ENCODE assay signal across 1 cellular context in the genomic region with DNA sequence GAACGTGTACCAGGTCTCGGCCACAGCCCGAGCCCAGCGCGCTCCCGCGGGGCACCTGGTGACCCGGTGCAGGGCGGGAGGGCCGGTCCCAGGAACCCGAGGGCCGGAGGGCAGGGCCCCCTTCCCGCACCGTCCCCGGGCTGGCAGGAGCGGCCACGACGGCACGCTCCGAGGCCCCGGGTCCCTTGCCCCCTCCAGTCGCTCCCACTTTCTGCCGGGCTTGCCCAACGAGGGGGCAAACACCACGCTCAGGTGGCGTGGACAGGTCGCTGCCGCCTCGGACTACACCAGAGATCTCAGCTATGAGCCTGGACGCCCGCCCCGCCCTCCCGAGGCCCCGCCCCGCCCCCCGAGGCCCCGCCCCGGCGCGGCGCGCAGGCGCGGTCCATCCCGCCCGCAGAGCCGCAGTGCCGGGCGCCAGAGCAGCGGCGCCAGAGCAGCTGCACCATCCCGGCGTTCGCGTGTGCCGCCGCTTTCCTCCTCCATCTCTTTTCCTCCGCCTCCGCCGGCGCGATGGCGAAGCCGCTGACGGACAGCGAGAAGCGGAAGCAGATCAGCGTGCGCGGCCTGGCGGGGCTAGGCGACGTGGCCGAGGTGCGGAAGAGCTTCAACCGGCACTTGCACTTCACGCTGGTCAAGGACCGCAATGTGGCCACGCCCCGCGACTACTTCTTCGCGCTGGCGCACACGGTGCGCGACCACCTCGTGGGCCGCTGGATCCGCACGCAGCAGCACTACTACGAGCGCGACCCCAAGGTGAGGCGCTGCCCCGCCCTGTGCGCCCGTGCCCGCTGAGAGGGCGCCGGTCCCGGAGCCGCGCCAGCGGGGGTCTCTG.
TF ChIP-seq lines count a peak whose summit lies in the region.

A gene (plus strand): TSS at position 420 of the 835 bp plus-strand sequence. CDS start 94 bp downstream, at position 514.

TF ChIP-seq in HepG2, 621 proteins besides CTCF, POLR2A, EP300 and RAD21 (continued from another document and continues in another):
- TF ChIP-seq, protein P1, sequence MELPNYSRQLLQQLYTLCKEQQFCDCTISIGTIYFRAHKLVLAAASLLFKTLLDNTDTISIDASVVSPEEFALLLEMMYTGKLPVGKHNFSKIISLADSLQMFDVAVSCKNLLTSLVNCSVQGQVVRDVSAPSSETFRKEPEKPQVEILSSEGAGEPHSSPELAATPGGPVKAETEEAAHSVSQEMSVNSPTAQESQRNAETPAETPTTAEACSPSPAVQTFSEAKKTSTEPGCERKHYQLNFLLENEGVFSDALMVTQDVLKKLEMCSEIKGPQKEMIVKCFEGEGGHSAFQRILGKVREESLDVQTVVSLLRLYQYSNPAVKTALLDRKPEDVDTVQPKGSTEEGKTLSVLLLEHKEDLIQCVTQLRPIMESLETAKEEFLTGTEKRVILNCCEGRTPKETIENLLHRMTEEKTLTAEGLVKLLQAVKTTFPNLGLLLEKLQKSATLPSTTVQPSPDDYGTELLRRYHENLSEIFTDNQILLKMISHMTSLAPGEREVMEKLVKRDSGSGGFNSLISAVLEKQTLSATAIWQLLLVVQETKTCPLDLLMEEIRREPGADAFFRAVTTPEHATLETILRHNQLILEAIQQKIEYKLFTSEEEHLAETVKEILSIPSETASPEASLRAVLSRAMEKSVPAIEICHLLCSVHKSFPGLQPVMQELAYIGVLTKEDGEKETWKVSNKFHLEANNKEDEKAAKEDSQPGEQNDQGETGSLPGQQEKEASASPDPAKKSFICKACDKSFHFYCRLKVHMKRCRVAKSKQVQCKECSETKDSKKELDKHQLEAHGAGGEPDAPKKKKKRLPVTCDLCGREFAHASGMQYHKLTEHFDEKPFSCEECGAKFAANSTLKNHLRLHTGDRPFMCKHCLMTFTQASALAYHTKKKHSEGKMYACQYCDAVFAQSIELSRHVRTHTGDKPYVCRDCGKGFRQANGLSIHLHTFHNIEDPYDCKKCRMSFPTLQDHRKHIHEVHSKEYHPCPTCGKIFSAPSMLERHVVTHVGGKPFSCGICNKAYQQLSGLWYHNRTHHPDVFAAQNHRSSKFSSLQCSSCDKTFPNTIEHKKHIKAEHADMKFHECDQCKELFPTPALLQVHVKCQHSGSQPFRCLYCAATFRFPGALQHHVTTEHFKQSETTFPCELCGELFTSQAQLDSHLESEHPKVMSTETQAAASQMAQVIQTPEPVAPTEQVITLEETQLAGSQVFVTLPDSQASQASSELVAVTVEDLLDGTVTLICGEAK (IDR thresholded peaks at IDR 0.05): no peak
- TF ChIP-seq, protein P1 (CRISPR knock-in tag; IDR thresholded peaks at IDR 0.05): peak; percentile 82
- TF ChIP-seq MXI1 (IDR thresholded peaks at IDR 0.05; ENCODE audit: borderline replicate concordance, low read depth, low read length): peak; percentile 0; the same call in 1 of the 3 replicates
- peak; percentile 98 for TF ChIP-seq TGIF2 (CRISPR knock-in tag; IDR thresholded peaks at IDR 0.05)
- no peak for TF ChIP-seq FLYWCH1 (CRISPR knock-in tag; IDR thresholded peaks at IDR 0.05)
- TF ChIP-seq, protein P2, sequence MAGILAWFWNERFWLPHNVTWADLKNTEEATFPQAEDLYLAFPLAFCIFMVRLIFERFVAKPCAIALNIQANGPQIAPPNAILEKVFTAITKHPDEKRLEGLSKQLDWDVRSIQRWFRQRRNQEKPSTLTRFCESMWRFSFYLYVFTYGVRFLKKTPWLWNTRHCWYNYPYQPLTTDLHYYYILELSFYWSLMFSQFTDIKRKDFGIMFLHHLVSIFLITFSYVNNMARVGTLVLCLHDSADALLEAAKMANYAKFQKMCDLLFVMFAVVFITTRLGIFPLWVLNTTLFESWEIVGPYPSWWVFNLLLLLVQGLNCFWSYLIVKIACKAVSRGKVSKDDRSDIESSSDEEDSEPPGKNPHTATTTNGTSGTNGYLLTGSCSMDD (CRISPR knock-in tag; IDR thresholded peaks at IDR 0.05): peak; percentile 94
- TF ChIP-seq ZNF33B (CRISPR knock-in tag; IDR thresholded peaks at IDR 0.05): no peak; the same call in 1 of the 2 replicates
- peak; percentile 39; the same call in 1 of the 2 replicates for TF ChIP-seq CHD2 (IDR thresholded peaks at IDR 0.05; ENCODE audit: low read depth, low read length)
- TF ChIP-seq, protein P3, sequence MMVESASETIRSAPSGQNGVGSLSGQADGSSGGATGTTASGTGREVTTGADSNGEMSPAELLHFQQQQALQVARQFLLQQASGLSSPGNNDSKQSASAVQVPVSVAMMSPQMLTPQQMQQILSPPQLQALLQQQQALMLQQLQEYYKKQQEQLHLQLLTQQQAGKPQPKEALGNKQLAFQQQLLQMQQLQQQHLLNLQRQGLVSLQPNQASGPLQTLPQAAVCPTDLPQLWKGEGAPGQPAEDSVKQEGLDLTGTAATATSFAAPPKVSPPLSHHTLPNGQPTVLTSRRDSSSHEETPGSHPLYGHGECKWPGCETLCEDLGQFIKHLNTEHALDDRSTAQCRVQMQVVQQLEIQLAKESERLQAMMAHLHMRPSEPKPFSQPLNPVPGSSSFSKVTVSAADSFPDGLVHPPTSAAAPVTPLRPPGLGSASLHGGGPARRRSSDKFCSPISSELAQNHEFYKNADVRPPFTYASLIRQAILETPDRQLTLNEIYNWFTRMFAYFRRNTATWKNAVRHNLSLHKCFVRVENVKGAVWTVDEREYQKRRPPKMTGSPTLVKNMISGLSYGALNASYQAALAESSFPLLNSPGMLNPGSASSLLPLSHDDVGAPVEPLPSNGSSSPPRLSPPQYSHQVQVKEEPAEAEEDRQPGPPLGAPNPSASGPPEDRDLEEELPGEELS (CRISPR knock-in tag; IDR thresholded peaks at IDR 0.05): peak; percentile 59; the same call in 1 of the 2 replicates
- TF ChIP-seq TOPORS (CRISPR knock-in tag; IDR thresholded peaks at IDR 0.05): peak; percentile 96
- TF ChIP-seq ZNF878 (CRISPR knock-in tag; IDR thresholded peaks at IDR 0.05): peak; percentile 4; the same call in 1 of the 2 replicates
- TF ChIP-seq FOXO1 (CRISPR knock-in tag; IDR thresholded peaks at IDR 0.05): peak; percentile 80
- TF ChIP-seq, protein P4, sequence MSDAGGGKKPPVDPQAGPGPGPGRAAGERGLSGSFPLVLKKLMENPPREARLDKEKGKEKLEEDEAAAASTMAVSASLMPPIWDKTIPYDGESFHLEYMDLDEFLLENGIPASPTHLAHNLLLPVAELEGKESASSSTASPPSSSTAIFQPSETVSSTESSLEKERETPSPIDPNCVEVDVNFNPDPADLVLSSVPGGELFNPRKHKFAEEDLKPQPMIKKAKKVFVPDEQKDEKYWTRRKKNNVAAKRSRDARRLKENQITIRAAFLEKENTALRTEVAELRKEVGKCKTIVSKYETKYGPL (CRISPR knock-in tag; IDR thresholded peaks at IDR 0.05): peak; percentile 69; the same call in 1 of the 2 replicates
- peak; percentile 15 for TF ChIP-seq ZKSCAN8 (CRISPR knock-in tag; IDR thresholded peaks at IDR 0.05; ENCODE audit: borderline replicate concordance)
- TF ChIP-seq ZNF562 (CRISPR knock-in tag; IDR thresholded peaks at IDR 0.05; ENCODE audit: borderline replicate concordance): 0 out of 2 replicates have a peak, but pooled peaks have one; percentile 53
- peak; percentile 59 for TF ChIP-seq MEF2D (CRISPR knock-in tag; IDR thresholded peaks at IDR 0.05)
- TF ChIP-seq ZNF775 (CRISPR knock-in tag; IDR thresholded peaks at IDR 0.05; ENCODE audit: borderline replicate concordance): no peak
- TF ChIP-seq, protein P5, sequence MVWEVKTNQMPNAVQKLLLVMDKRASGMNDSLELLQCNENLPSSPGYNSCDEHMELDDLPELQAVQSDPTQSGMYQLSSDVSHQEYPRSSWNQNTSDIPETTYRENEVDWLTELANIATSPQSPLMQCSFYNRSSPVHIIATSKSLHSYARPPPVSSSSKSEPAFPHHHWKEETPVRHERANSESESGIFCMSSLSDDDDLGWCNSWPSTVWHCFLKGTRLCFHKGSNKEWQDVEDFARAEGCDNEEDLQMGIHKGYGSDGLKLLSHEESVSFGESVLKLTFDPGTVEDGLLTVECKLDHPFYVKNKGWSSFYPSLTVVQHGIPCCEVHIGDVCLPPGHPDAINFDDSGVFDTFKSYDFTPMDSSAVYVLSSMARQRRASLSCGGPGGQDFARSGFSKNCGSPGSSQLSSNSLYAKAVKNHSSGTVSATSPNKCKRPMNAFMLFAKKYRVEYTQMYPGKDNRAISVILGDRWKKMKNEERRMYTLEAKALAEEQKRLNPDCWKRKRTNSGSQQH (CRISPR knock-in tag; IDR thresholded peaks at IDR 0.05; ENCODE audit: low read depth): peak; percentile 92
- peak; percentile 84 for TF ChIP-seq SSRP1 (CRISPR knock-in tag; IDR thresholded peaks at IDR 0.05)
- TF ChIP-seq ZNF501 (CRISPR knock-in tag; IDR thresholded peaks at IDR 0.05): peak; percentile 83
- TF ChIP-seq HCFC1 (IDR thresholded peaks at IDR 0.05; ENCODE audit: low read depth, low read length): no peak; the same call in 1 of the 2 replicates
- TF ChIP-seq FOXK2 (IDR thresholded peaks at IDR 0.05): no peak
- TF ChIP-seq, protein P6, sequence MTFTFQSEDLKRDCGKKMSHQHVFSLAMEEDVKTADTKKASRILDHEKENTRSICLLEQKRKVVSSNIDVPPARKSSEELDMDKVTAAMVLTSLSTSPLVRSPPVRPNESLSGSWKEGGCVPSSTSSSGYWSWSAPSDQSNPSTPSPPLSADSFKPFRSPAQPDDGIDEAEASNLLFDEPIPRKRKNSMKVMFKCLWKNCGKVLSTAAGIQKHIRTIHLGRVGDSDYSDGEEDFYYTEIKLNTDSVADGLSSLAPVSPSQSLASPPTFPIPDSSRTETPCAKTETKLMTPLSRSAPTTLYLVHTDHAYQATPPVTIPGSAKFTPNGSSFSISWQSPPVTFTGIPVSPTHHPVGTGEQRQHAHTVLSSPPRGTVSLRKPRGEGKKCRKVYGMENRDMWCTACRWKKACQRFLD (CRISPR knock-in tag; IDR thresholded peaks at IDR 0.05; ENCODE audit: borderline replicate concordance): peak; percentile 77
- TF ChIP-seq ZNF101 (CRISPR knock-in tag; IDR thresholded peaks at IDR 0.05; ENCODE audit: borderline replicate concordance, low read depth): peak; percentile 75; the same call in 1 of the 2 replicates
- peak; percentile 94; the same call in 1 of the 2 replicates for TF ChIP-seq ZNF614 (CRISPR knock-in tag; IDR thresholded peaks at IDR 0.05; ENCODE audit: borderline replicate concordance)
- TF ChIP-seq HOXD1 (CRISPR knock-in tag; IDR thresholded peaks at IDR 0.05): peak; percentile 89; the same call in 1 of the 2 replicates
- no peak for TF ChIP-seq U2AF2 (IDR thresholded peaks at IDR 0.05; ENCODE audit: low read depth, low read length)
- peak; percentile 67; the same call in 1 of the 2 replicates for TF ChIP-seq ZNF326 (CRISPR knock-in tag; IDR thresholded peaks at IDR 0.05; ENCODE audit: borderline replicate concordance)
- TF ChIP-seq HOXA3 (CRISPR knock-in tag; IDR thresholded peaks at IDR 0.05): peak; percentile 95
- TF ChIP-seq ZNF547 (CRISPR knock-in tag; IDR thresholded peaks at IDR 0.05): peak; percentile 92
- peak; percentile 98 for TF ChIP-seq CENPT (CRISPR knock-in tag; IDR thresholded peaks at IDR 0.05; ENCODE audit: low read depth)
- peak; percentile 70 for TF ChIP-seq AGO2 (optimal IDR thresholded peaks at IDR 0.05; ENCODE audit: low read depth, low read length)
- TF ChIP-seq HES4 (CRISPR knock-in tag; IDR thresholded peaks at IDR 0.05; ENCODE audit: borderline replicate concordance): peak; percentile 93
- peak; percentile 21; the same call in 1 of the 2 replicates for TF ChIP-seq SIX1 (CRISPR knock-in tag; IDR thresholded peaks at IDR 0.05; ENCODE audit: borderline replicate concordance)
- no peak for TF ChIP-seq NFRKB (IDR thresholded peaks at IDR 0.05)
- TF ChIP-seq, protein P7, sequence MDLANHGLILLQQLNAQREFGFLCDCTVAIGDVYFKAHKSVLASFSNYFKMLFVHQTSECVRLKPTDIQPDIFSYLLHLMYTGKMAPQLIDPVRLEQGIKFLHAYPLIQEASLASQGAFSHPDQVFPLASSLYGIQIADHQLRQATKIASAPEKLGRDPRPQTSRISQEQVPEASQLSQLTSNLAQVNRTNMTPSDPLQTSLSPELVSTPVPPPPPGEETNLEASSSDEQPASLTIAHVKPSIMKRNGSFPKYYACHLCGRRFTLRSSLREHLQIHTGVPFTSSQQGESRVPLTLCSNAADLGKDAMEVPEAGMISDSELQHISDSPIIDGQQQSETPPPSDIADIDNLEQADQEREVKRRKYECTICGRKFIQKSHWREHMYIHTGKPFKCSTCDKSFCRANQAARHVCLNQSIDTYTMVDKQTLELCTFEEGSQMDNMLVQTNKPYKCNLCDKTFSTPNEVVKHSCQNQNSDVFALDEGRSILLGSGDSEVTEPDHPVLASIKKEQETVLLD (CRISPR knock-in tag; IDR thresholded peaks at IDR 0.05; ENCODE audit: low read depth): peak; percentile 91
- no peak for TF ChIP-seq MTA3 (CRISPR knock-in tag; IDR thresholded peaks at IDR 0.05)
- TF ChIP-seq ZFAT (CRISPR knock-in tag; conservative IDR thresholded peaks at IDR 0.05): peak; percentile 64
- peak; percentile 97; the same call in 1 of the 2 replicates for TF ChIP-seq PAWR (CRISPR knock-in tag; IDR thresholded peaks at IDR 0.05; ENCODE audit: borderline replicate concordance)
- peak; percentile 21 for TF ChIP-seq AGO1 (IDR thresholded peaks at IDR 0.05; ENCODE audit: low read depth, low read length, poor library complexity, severe bottlenecking)
- TF ChIP-seq ZNF792 (CRISPR knock-in tag; IDR thresholded peaks at IDR 0.05): peak; percentile 95
- TF ChIP-seq ZNF850 (CRISPR knock-in tag; conservative IDR thresholded peaks at IDR 0.05): no peak
- peak; percentile 90 for TF ChIP-seq ZNF780A (CRISPR knock-in tag; IDR thresholded peaks at IDR 0.05)
- no peak; the same call in 1 of the 2 replicates for TF ChIP-seq CC2D1A (CRISPR knock-in tag; IDR thresholded peaks at IDR 0.05)
- no peak for TF ChIP-seq NONO (IDR thresholded peaks at IDR 0.05)
- TF ChIP-seq NONO (CRISPR knock-in tag; conservative IDR thresholded peaks at IDR 0.05): peak; percentile 99
- peak; percentile 98 for TF ChIP-seq ZIK1 (CRISPR knock-in tag; IDR thresholded peaks at IDR 0.05; ENCODE audit: borderline replicate concordance, low read depth)
